Comparison of ENCODE assay signal across 28 cellular contexts in genomic region chr4:12576409-12576808, GRCh38.
"Had no signal": no experiment of that assay in that cellular context is flagged by ENCODE, and none has a peak within 500 bp of the region (broad histone marks: within the 10 kb centered on the region; RNA-seq: fewer than 3 reads in every experiment).

No MANE protein-coding gene starts in this region.

- ATAC-seq: activated CD8-positive, alpha-beta T cell treated with anti-CD3 and anti-CD28 coated beads for 36 hours; activated T-cell treated with anti-CD3 and anti-CD28 coated beads, Interleukin-2, amount 50 U/mL, for 4 hours; activated T-helper 17 cell treated with anti-CD3 and anti-CD28 coated beads, Interleukin-2, amount 50 U/mL, for 72 hours; esophagus mucosa; foreskin keratinocyte; gastrocnemius medialis; heart left ventricle; T-helper 17 cell; WTC11 had no signal

- H3K4me3 ChIP-seq: coronary artery, dorsolateral prefrontal cortex, gastrocnemius medialis, heart left ventricle had no signal

- H3K4me1 ChIP-seq: foreskin keratinocyte, gastrocnemius medialis had no signal

- H3K36me3 ChIP-seq: brain microvascular endothelial cell, gastrocnemius medialis, heart left ventricle had no signal

- DNase-seq: activated CD4-positive, alpha-beta T cell treated with anti-CD3 and anti-CD28 coated beads for 1 hour; activated CD4-positive, alpha-beta T cell treated with anti-CD3 and anti-CD28 coated beads for 48 hours; activated CD4-positive, alpha-beta T cell treated with anti-CD3 and anti-CD28 coated beads, Interleukin-2, amount 50 U/mL, for 1 hour; activated CD4-positive, alpha-beta T cell treated with anti-CD3 and anti-CD28 coated beads, Interleukin-2, amount 50 U/mL, for 48 hours; activated CD8-positive, alpha-beta memory T cell treated with anti-CD3 and anti-CD28 coated beads for 24 hours; activated CD8-positive, alpha-beta T cell treated with anti-CD3 and anti-CD28 coated beads for 36 hours; activated effector memory CD4-positive, alpha-beta T cell treated with Interleukin-2 at 50 U/mL for 16 hours; activated gamma-delta T cell treated with Interleukin-2 at 50 U/mL for 16 hours; activated naive CD4-positive, alpha-beta T cell treated with anti-CD3 and anti-CD28 coated beads, Interleukin-2, amount 50 U/mL, for 16 hours; activated naive CD4-positive, alpha-beta T cell treated with Interleukin-2 at 50 U/mL for 16 hours; activated T-cell treated with anti-CD3 and anti-CD28 coated beads, Interleukin-2, amount 50 U/mL, for 4 hours; amniotic stem cell; anterior cingulate cortex; brain microvascular endothelial cell; dorsolateral prefrontal cortex; effector memory CD4-positive, alpha-beta T cell; endodermal cell; foreskin keratinocyte; gastrocnemius medialis; glutamatergic neuron; heart left ventricle; T-helper 1 cell; T-helper 17 cell; T1000 had no signal

- H3K9me3 ChIP-seq: gastrocnemius medialis, heart left ventricle had no signal
